ENCODE assay signal across 9 cellular contexts in the genomic region with DNA sequence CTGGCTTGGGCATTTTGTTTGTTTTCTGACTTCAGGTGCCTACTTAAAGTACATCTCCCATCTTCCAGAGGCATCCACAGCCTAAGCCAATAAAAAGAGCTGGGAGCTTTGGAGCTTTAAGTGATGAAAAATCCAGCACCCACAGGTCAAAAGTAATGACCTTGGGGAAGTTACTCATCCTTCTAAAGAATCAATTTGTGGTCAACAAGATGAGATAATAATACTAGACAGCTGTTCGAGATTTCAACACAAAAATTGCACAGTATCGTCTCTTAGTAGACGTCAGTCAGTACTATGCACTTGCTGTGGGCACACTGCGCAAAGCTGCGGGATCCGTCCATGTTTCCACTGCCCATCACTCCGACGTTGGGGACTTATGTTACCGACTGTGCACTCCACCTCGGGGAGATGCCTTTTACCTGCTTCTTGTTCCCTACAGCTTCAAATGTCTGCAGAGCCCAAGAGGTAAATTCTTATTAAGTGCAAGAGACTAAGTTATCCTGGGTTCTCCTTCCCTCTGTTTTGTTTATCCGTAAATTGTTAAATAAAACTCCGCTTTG. TPM values are rescaled to one million over a fixed set of nuclear protein-coding genes. Genes with fewer than 3 reads are reported as not detected.
DNase-seq lines count a peak whose midpoint lies in the region; ATAC-seq and TF ChIP-seq lines count a peak whose summit lies in the region.
"Had no signal": no experiment of that assay in that cellular context is flagged by ENCODE, and none has a peak within 500 bp of the region (broad histone marks: within the 10 kb centered on the region; RNA-seq: fewer than 3 reads in every experiment).

No MANE protein-coding gene starts in this region.

- no peaks in the 10 kb centered on the region for H3K9me3 Mint-ChIP-seq in dendritic cell treated with granulocyte-macrophage colony-stimulating factor and Interleukin-4, amounts not matched to agents 40 ng/mL and 50 ng/mL, for 4 days
- H3K9me3 Mint-ChIP-seq in naive thymus-derived CD8-positive, alpha-beta T cell, result no peaks in the 10 kb centered on the region

- H3K4me3 Mint-ChIP-seq in dendritic cell treated with granulocyte-macrophage colony-stimulating factor and Interleukin-4, amounts not matched to agents 40 ng/mL and 50 ng/mL, for 4 days, result peak overlapping the region; percentile 86
- H3K4me3 Mint-ChIP-seq in naive thymus-derived CD8-positive, alpha-beta T cell, result peak overlapping the region; percentile 77 to 93 (median 83)

- intact Hi-C loops in dendritic cell treated with granulocyte-macrophage colony-stimulating factor and Interleukin-4, amounts not matched to agents 40 ng/mL and 50 ng/mL, for 4 days (cut with micrococcal nuclease), result loop anchor here (10.0 kb wide), 1 partner anchor 112 kb away; no protein-coding TSS in a partner anchor

- POLR2A ChIA-PET in AG04450 (lab: Yijun Ruan, JAX), result interaction anchor here (0.6 kb wide), 1 partner anchor 250 kb away, joined by 3 read pairs; no protein-coding TSS in a partner anchor
- POLR2A ChIA-PET in naive thymus-derived CD8-positive, alpha-beta T cell (lab: Charles Lee), result no interaction called here

- H3K36me3 ChIP-seq in HUES6 (ENCODE audit: control insufficient read depth, insufficient read depth, low read length), result no peaks in the 10 kb centered on the region

- TF ChIP-seq CTCF in AG04450 (IDR thresholded peaks at IDR 0.05; ENCODE audit: low read depth, low read length), result no peak

- no peak for ATAC-seq in naive thymus-derived CD8-positive, alpha-beta T cell
- no peak for ATAC-seq in HG03469 (IDR thresholded peaks at IDR 0.05; ENCODE audit: unreplicated experiment)
- no peak for ATAC-seq in GM21723 (IDR thresholded peaks at IDR 0.05; ENCODE audit: unreplicated experiment)
- ATAC-seq in GM19351 (IDR thresholded peaks at IDR 0.05; ENCODE audit: unreplicated experiment), result no peak

- peaks cover 60% of the 10 kb centered on the region for H3K27me3 Mint-ChIP-seq in dendritic cell treated with granulocyte-macrophage colony-stimulating factor and Interleukin-4, amounts not matched to agents 40 ng/mL and 50 ng/mL, for 4 days
- H3K27me3 Mint-ChIP-seq in naive thymus-derived CD8-positive, alpha-beta T cell, result peaks cover 20 to 72% (median 31%) of the 10 kb centered on the region in 5 donors

- H3K4me3 ChIP-seq in AG04450 (ENCODE audit: low read depth, low read length), result no peak overlapping the region
- peak overlapping the region; percentile 87 for H3K4me3 ChIP-seq in HUES6 (ENCODE audit: low read depth, low read length)

- CTCF ChIA-PET in AG04450 (lab: Charles Lee), result interaction anchor here (1.5 to 1.6 kb wide), 2 partner anchors 108 to 231 kb away, joined by 3 to 4 read pairs; no protein-coding TSS in a partner anchor

- peak; percentile 20 for DNase-seq in AG04450 (ENCODE audit: low read depth, low spot score)
- no peak for DNase-seq in naive thymus-derived CD8-positive, alpha-beta T cell
- no peak for DNase-seq in ecto neural progenitor cell (ENCODE audit: low spot score)
- DNase-seq: cerebellar nuclear complex had no signal

- H3K36me3 Mint-ChIP-seq in dendritic cell treated with granulocyte-macrophage colony-stimulating factor and Interleukin-4, amounts not matched to agents 40 ng/mL and 50 ng/mL, for 4 days (ENCODE audit: low read depth), result no peaks in the 10 kb centered on the region
- peaks cover 0 to 3% (median 0%) of the 10 kb centered on the region in 3 donors for H3K36me3 Mint-ChIP-seq in naive thymus-derived CD8-positive, alpha-beta T cell

- peaks cover 45% of the 10 kb centered on the region for H3K4me1 Mint-ChIP-seq in dendritic cell treated with granulocyte-macrophage colony-stimulating factor and Interleukin-4, amounts not matched to agents 40 ng/mL and 50 ng/mL, for 4 days (ENCODE audit: low read depth)
- H3K4me1 Mint-ChIP-seq in naive thymus-derived CD8-positive, alpha-beta T cell, result peaks cover 5 to 25% (median 22%) of the 10 kb centered on the region in 4 donors

- H3K27ac ChIP-seq in AG04450 (ENCODE audit: low read depth, low read length) (no peak overlapping the region), HUES6 (ENCODE audit: low read depth, low read length) (no peak overlapping the region)

- H3K9me3 ChIP-seq in AG04450 (ENCODE audit: control insufficient read depth, insufficient read depth, low read length), result no peaks in the 10 kb centered on the region; the same call in 1 of the 2 replicates
- H3K9me3 ChIP-seq in HUES6 (ENCODE audit: control insufficient read depth, insufficient read depth, low read depth, low read length), result no peaks in the 10 kb centered on the region

- H3K27ac Mint-ChIP-seq in dendritic cell treated with granulocyte-macrophage colony-stimulating factor and Interleukin-4, amounts not matched to agents 40 ng/mL and 50 ng/mL, for 4 days, result no peak overlapping the region
- H3K27ac Mint-ChIP-seq in naive thymus-derived CD8-positive, alpha-beta T cell, result peak overlapping the region in 3 of 10 donors; percentile 54 to 74 (median 58)

- H3K9ac ChIP-seq in HUES6 (ENCODE audit: low read length), result peak overlapping the region; percentile 21

- peaks cover 35% of the 10 kb centered on the region for H3K27me3 ChIP-seq in AG04450 (ENCODE audit: control insufficient read depth, insufficient read depth, low read length)
- H3K27me3 ChIP-seq in HUES6 (ENCODE audit: control insufficient read depth, insufficient read depth, low read length), result peaks cover 46% of the 10 kb centered on the region

- H3K4me1 ChIP-seq in HUES6 (ENCODE audit: control insufficient read depth, insufficient read depth, low read length), result 0 out of 2 replicates have a peak, but pooled peaks cover 5% of the 10 kb centered on the region

RNA-seq across cellular contexts. Expression of gene ST8SIA1, which starts 1.2 kb away (rescaled TPM):
- polyA plus RNA-seq in AG04450 (2011; rRNA removed), result 0.04 and 0.26 TPM in 2 replicates
- 0.37 and 0.83 TPM in 2 replicates for polyA minus RNA-seq in AG04450 (2011; rRNA and poly(A)+ RNA removed)
- total RNA-seq in naive thymus-derived CD8-positive, alpha-beta T cell, result 1 to 10 TPM; 1.6 to 1.7 TPM
- under 1 TPM in 2 of 3 donors, not detected in 1; 0.37 to 0.46 TPM for polyA plus RNA-seq in naive thymus-derived CD8-positive, alpha-beta T cell
